16 cellular contexts compared by ENCODE assay signal in genomic region chr4:25965629-25966028, GRCh38. TPM values are rescaled to one million over a fixed set of nuclear protein-coding genes. Genes with fewer than 3 reads are reported as not detected.
DNase-seq lines count a peak whose midpoint lies in the region; ATAC-seq and TF ChIP-seq lines count a peak whose summit lies in the region.
"Had no signal": no experiment of that assay in that cellular context is flagged by ENCODE, and none has a peak within 500 bp of the region (broad histone marks: within the 10 kb centered on the region; RNA-seq: fewer than 3 reads in every experiment).

No MANE protein-coding gene starts in this region.

- no CpG with 5 or more reads among the region's 4 CpGs for WGBS in neuronal stem cell (ENCODE audit: extremely low coverage in 2 of 2, insufficient read length in 2 of 2, insufficient replicate concordance in 1 of 2), 2 donors

- no peaks in the 10 kb centered on the region for H3K36me3 Mint-ChIP-seq in GM23338 (ENCODE audit: low read depth)
- no peaks in the 10 kb centered on the region for H3K36me3 Mint-ChIP-seq in dendritic cell treated with granulocyte-macrophage colony-stimulating factor and Interleukin-4, amounts not matched to agents 40 ng/mL and 50 ng/mL, for 4 days (ENCODE audit: low read depth)
- H3K36me3 Mint-ChIP-seq in immature natural killer cell = no peaks in the 10 kb centered on the region

- no peak overlapping the region for H4K8ac ChIP-seq in neuronal stem cell (ENCODE audit: low read depth, low read length)

- H4K91ac ChIP-seq in neuronal stem cell (ENCODE audit: low read depth, low read length, poor library complexity) = no peak overlapping the region

- TF ChIP-seq CTCF in GM23338 (conservative IDR thresholded peaks at IDR 0.05; ENCODE audit: low read depth in 2 of 2) = no peak

- H3K27ac Mint-ChIP-seq in GM23338 = no peak overlapping the region
- H3K27ac Mint-ChIP-seq in dendritic cell treated with granulocyte-macrophage colony-stimulating factor and Interleukin-4, amounts not matched to agents 40 ng/mL and 50 ng/mL, for 4 days = peak overlapping the region; percentile 75
- H3K27ac Mint-ChIP-seq in immature natural killer cell = no peak overlapping the region
- H3K27ac Mint-ChIP-seq: CD4-positive, alpha-beta T cell had no signal

- H3K4me3 Mint-ChIP-seq in GM23338 (no peak overlapping the region), immature natural killer cell (no peak overlapping the region)
- H3K4me3 Mint-ChIP-seq in dendritic cell treated with granulocyte-macrophage colony-stimulating factor and Interleukin-4, amounts not matched to agents 40 ng/mL and 50 ng/mL, for 4 days = no peak overlapping the region
- H3K4me3 Mint-ChIP-seq: CD4-positive, alpha-beta T cell had no signal

- H3K9ac ChIP-seq in neuronal stem cell (ENCODE audit: low read depth, low read length, poor library complexity) = no peak overlapping the region

- intact Hi-C loops in dendritic cell treated with granulocyte-macrophage colony-stimulating factor and Interleukin-4, amounts not matched to agents 40 ng/mL and 50 ng/mL, for 4 days (cut with micrococcal nuclease) = no loop called here

- no peak overlapping the region for H3K23ac ChIP-seq in neuronal stem cell (ENCODE audit: low read depth, low read length, poor library complexity)

- peak; percentile 52; the same call in 2 of the 3 replicates for ATAC-seq in GM23338
- ATAC-seq in GM19035 (IDR thresholded peaks at IDR 0.05; ENCODE audit: unreplicated experiment) = no peak
- no peak for ATAC-seq in GM21515 (IDR thresholded peaks at IDR 0.05; ENCODE audit: unreplicated experiment)
- ATAC-seq: GM12878, HCT116 had no signal

- no peak overlapping the region for H3K14ac ChIP-seq in neuronal stem cell (ENCODE audit: low read length)

- no peaks in the 10 kb centered on the region for H4K20me1 ChIP-seq in GM23338 (replicated peaks; ENCODE audit: insufficient read depth)

- no peak overlapping the region for H3K4ac ChIP-seq in neuronal stem cell (ENCODE audit: low read length)

- no peak overlapping the region for H3K18ac ChIP-seq in neuronal stem cell (ENCODE audit: low read length)

- peaks cover 16% of the 10 kb centered on the region for H3K4me1 Mint-ChIP-seq in GM23338
- H3K4me1 Mint-ChIP-seq in dendritic cell treated with granulocyte-macrophage colony-stimulating factor and Interleukin-4, amounts not matched to agents 40 ng/mL and 50 ng/mL, for 4 days (ENCODE audit: low read depth) = peaks cover 53% of the 10 kb centered on the region
- no peaks in the 10 kb centered on the region for H3K4me1 Mint-ChIP-seq in immature natural killer cell

- no peak for DNase-seq in GM23338 (ENCODE audit: low spot score)
- peak; percentile 24 for DNase-seq in mesenteric fat pad (ENCODE audit: low spot score)
- DNase-seq in neuronal stem cell (ENCODE audit: low spot score) = no peak
- no peak for DNase-seq in immature natural killer cell
- DNase-seq: 8988T; AML-193; C1 segment of cervical spinal cord; Calu3; CD4-positive, alpha-beta T cell; DMS 273 treated with DMSO at 0.1 percent for 48 hours had no signal

- H2BK120ac ChIP-seq in neuronal stem cell (ENCODE audit: low read depth, low read length) = no peak overlapping the region

- H2AFZ ChIP-seq in GM23338 = peak overlapping the region; percentile 94; the same call in 1 of the 2 replicates
- peak overlapping the region; percentile 47 for H2AFZ ChIP-seq in neuronal stem cell (ENCODE audit: low read length)

- H3F3A ChIP-seq in GM23338 (replicated peaks; ENCODE audit: low read depth) = no peaks in the 10 kb centered on the region

- H3K27ac ChIP-seq in GM23338 (ENCODE audit: low read depth) = no peak overlapping the region
- H3K27ac ChIP-seq in neuronal stem cell (replicated peaks; ENCODE audit: low read length) = peak overlapping the region; percentile 51
- H3K27ac ChIP-seq: HL-60 had no signal

- H3K27me3 Mint-ChIP-seq in GM23338 (ENCODE audit: insufficient read depth, low read depth, poor library complexity) (peaks cover 5% of the 10 kb centered on the region), immature natural killer cell (ENCODE audit: low read depth in 3 of 3) (peaks cover 0 to 10% (median 7%) of the 10 kb centered on the region in 3 donors)
- peaks cover 4% of the 10 kb centered on the region for H3K27me3 Mint-ChIP-seq in dendritic cell treated with granulocyte-macrophage colony-stimulating factor and Interleukin-4, amounts not matched to agents 40 ng/mL and 50 ng/mL, for 4 days

- H3K4me3 ChIP-seq in GM23338 (no peak overlapping the region), neuronal stem cell (ENCODE audit: low read length in 2 of 2) (no peak overlapping the region)
- H3K4me3 ChIP-seq: GM12878 had no signal

- H3K36me3 ChIP-seq in GM23338 (ENCODE audit: insufficient read depth) (no peaks in the 10 kb centered on the region), neuronal stem cell (replicated peaks in 1 of 2; ENCODE audit: control insufficient read depth in 2 of 2, insufficient read depth in 2 of 2, low read length in 2 of 2) (no peaks in the 10 kb centered on the region)

- H3K4me2 ChIP-seq in GM23338 (peak overlapping the region; percentile 55; the same call in 1 of the 2 replicates), neuronal stem cell (ENCODE audit: insufficient read depth, low read length, poor library complexity, severe bottlenecking) (no peak overlapping the region)

- H3K27me3 ChIP-seq in GM23338 (ENCODE audit: insufficient read depth) (no peaks in the 10 kb centered on the region), neuronal stem cell (ENCODE audit: control insufficient read depth in 3 of 3, insufficient read depth in 3 of 3, low read depth in 1 of 3, low read length in 3 of 3) (no peaks in the 10 kb centered on the region)

- H3K9me2 ChIP-seq in GM23338 (ENCODE audit: insufficient read depth) = no peaks in the 10 kb centered on the region

- no peak overlapping the region for H2BK12ac ChIP-seq in neuronal stem cell (ENCODE audit: low read length)

- H2BK15ac ChIP-seq in neuronal stem cell (ENCODE audit: low read length) = no peak overlapping the region

- no peaks in the 10 kb centered on the region for H3K79me2 ChIP-seq in GM23338 (replicated peaks; ENCODE audit: insufficient read depth)

- peaks cover 13% of the 10 kb centered on the region for H3K4me1 ChIP-seq in GM23338 (ENCODE audit: insufficient read depth)
- H3K4me1 ChIP-seq in neuronal stem cell (ENCODE audit: control insufficient read depth in 2 of 2, insufficient read depth in 1 of 2, low read depth in 1 of 2, low read length in 2 of 2) = peaks cover 11 to 13% of the 10 kb centered on the region in 2 donors

- no peak overlapping the region for H2BK5ac ChIP-seq in neuronal stem cell (ENCODE audit: low read length)

- no peaks in the 10 kb centered on the region for H3K79me1 ChIP-seq in neuronal stem cell (ENCODE audit: low read depth, low read length)

- no peak overlapping the region for H2AK5ac ChIP-seq in neuronal stem cell (ENCODE audit: low read depth, low read length)

- H3K9me3 ChIP-seq in neuronal stem cell (replicated peaks in 1 of 2; ENCODE audit: control insufficient read depth in 2 of 2, insufficient read depth in 1 of 2, low read depth in 1 of 2, low read length in 2 of 2) = no peaks in the 10 kb centered on the region

- no peaks in the 10 kb centered on the region for H3K9me3 Mint-ChIP-seq in GM23338
- H3K9me3 Mint-ChIP-seq in dendritic cell treated with granulocyte-macrophage colony-stimulating factor and Interleukin-4, amounts not matched to agents 40 ng/mL and 50 ng/mL, for 4 days = no peaks in the 10 kb centered on the region
- no peaks in the 10 kb centered on the region for H3K9me3 Mint-ChIP-seq in immature natural killer cell
- H3K9me3 Mint-ChIP-seq: CD4-positive, alpha-beta T cell had no signal

TF ChIP-seq in GM23338, 12 proteins besides CTCF, POLR2A, EP300 and RAD21 (continues in another document):
- TF ChIP-seq EZH2phosphoT487 (IDR thresholded peaks at IDR 0.05; ENCODE audit: unreplicated experiment) = no peak
- TF ChIP-seq ZNF114 (CRISPR knock-in tag; IDR thresholded peaks at IDR 0.05) = no peak
- TF ChIP-seq ZNF331 (CRISPR knock-in tag; IDR thresholded peaks at IDR 0.05; ENCODE audit: low read depth) = no peak
- TF ChIP-seq STAT1 (IDR thresholded peaks at IDR 0.05; ENCODE audit: unreplicated experiment) = no peak
- no peak for TF ChIP-seq REST (IDR thresholded peaks at IDR 0.05; ENCODE audit: unreplicated experiment)

RNA-seq across cellular contexts. Expression of gene SMIM20, which starts 51.6 kb away (rescaled TPM):
- 56.6 and 71.6 TPM in 2 replicates for total RNA-seq in GM23338 (2014; rRNA removed; shearing (Covaris generic))
- polyA plus RNA-seq in GM23338 (2016; fragmentation: Nextera tagmentation; extraction: Ambion mirVana) (68.3 and 82.9 TPM in 2 replicates), immature natural killer cell (10 to 100 TPM; 34.8 to 51.6 (median 36.9) TPM)
- 25.7 TPM for total RNA-seq in mesenteric fat pad
- 56.0 TPM for polyA plus RNA-seq in neuronal stem cell (2013, experiment 1 of 2)
- polyA plus RNA-seq in neuronal stem cell (2013, experiment 2 of 2) = 57.7 TPM
